In the genomic region with DNA sequence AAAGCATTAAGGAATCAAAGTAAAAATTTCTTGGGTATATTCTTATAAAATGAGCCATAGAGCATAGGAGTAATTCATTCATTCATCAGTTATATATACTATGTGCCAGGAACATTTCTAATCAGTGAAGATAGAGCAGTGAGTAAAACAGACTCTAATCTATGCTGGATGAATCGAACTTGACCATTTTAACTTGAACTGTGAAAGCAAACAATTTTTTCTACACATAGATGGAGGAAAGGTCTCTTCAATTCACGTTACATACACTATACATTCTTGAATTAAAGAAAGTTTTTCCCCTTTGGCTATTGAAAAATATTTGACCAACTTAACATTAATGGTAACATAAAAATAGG, we compare ENCODE assay signal across 10 cellular contexts. TPM values are rescaled to one million over a fixed set of nuclear protein-coding genes. Genes with fewer than 3 reads are reported as not detected.
DNase-seq lines count a peak whose midpoint lies in the region; ATAC-seq and TF ChIP-seq lines count a peak whose summit lies in the region.
"Had no signal": no experiment of that assay in that cellular context is flagged by ENCODE, and none has a peak within 500 bp of the region (broad histone marks: within the 10 kb centered on the region; RNA-seq: fewer than 3 reads in every experiment).

No MANE protein-coding gene starts in this region.

- no peak for ATAC-seq in T-helper 17 cell
- ATAC-seq in gastrocnemius medialis = no peak
- ATAC-seq in GM18502 (IDR thresholded peaks at IDR 0.05; ENCODE audit: poor library complexity, unreplicated experiment) = no peak
- no peak for ATAC-seq in HG02973 (IDR thresholded peaks at IDR 0.05; ENCODE audit: unreplicated experiment)

- no peaks in the 10 kb centered on the region for H3K9me3 ChIP-seq in HAP-1
- no peaks in the 10 kb centered on the region for H3K9me3 ChIP-seq in T-helper 17 cell (ENCODE audit: control insufficient read depth, low read length, poor library complexity, severe bottlenecking)
- no peaks in the 10 kb centered on the region for H3K9me3 ChIP-seq in gastrocnemius medialis

- H3K4me1 ChIP-seq in HAP-1 (peaks cover 16% of the 10 kb centered on the region), gastrocnemius medialis (peaks cover 55% of the 10 kb centered on the region in 2 donors)

- TF ChIP-seq POLR2A in gastrocnemius medialis (IDR thresholded peaks at IDR 0.05) = no peak

- peaks cover 49% of the 10 kb centered on the region for H3K4me1 Mint-ChIP-seq in T-helper 17 cell

- TF ChIP-seq CTCF in fibroblast of mammary gland (conservative IDR thresholded peaks at IDR 0.05; ENCODE audit: control insufficient read depth, insufficient read depth, low read depth, low read length) (no peak), gastrocnemius medialis (IDR thresholded peaks at IDR 0.05 in 4 of 5, conservative IDR thresholded peaks at IDR 0.05 in 1 of 5) (no peak)

- peak overlapping the region; percentile 88 for H3K27ac Mint-ChIP-seq in T-helper 17 cell

- H3K36me3 Mint-ChIP-seq in T-helper 17 cell (ENCODE audit: low read depth) = no peaks in the 10 kb centered on the region

- H3K27me3 ChIP-seq in HAP-1 (ENCODE audit: low read depth) = no peaks in the 10 kb centered on the region
- no peaks in the 10 kb centered on the region for H3K27me3 ChIP-seq in gastrocnemius medialis

- H3K4me3 ChIP-seq in HAP-1 (peak overlapping the region; percentile 76), fibroblast of mammary gland (ENCODE audit: control insufficient read depth, low read depth, low read length) (peak overlapping the region; percentile 74), gastrocnemius medialis (peak overlapping the region; percentile 76 to 89 (median 86))

- H3K36me3 ChIP-seq in HAP-1 (replicated peaks) (no peaks in the 10 kb centered on the region), gastrocnemius medialis (no peaks in the 10 kb centered on the region)

- DNase-seq in HAP-1 (ENCODE audit: low spot score in 2 of 2) = no peak
- no peak for DNase-seq in T-helper 17 cell
- no peak for DNase-seq in fibroblast of mammary gland (ENCODE audit: low read depth)
- no peak for DNase-seq in gastrocnemius medialis
- DNase-seq in HPDE6-E6E7 (ENCODE audit: extremely low spot score) = no peak
- no peak for DNase-seq in NCI-H774 (lab: John Stamatoyannopoulos, UW)
- DNase-seq: stimulated activated CD4-positive, alpha-beta T cell treated with anti-CD3 and anti-CD28 coated beads, Interleukin-1b, Interleukin-23, amount 100 ng/mL, for 48 hours had no signal

- H3K4me3 Mint-ChIP-seq in T-helper 17 cell = peak overlapping the region; percentile 91

- H3K27me3 Mint-ChIP-seq in T-helper 17 cell = no peaks in the 10 kb centered on the region

- in situ Hi-C loops in HAP-1 (cut with MboI; ENCODE audit: low sequenced_read_pairs) (no loop called here), gastrocnemius medialis (cut with MboI; ENCODE audit: low sequenced_read_pairs in 4 of 4) (no loop called here)

- H3K27ac ChIP-seq in gastrocnemius medialis = peak overlapping the region; percentile 92 to 99 (median 97)

- intact Hi-C loops in gastrocnemius medialis (cut with DNase I; ENCODE audit: low total_unique reads) = loop anchor here (5.0 to 10.0 kb wide), 3 partner anchors 90 to 372 kb away; a partner anchor contains a TSS

RNA-seq across cellular contexts. Expression of a gene that starts 1.6 kb away (rescaled TPM):
- total RNA-seq in T-helper 17 cell = 10 to 100 TPM; 16.3 to 21.6 TPM
- total RNA-seq in gastrocnemius medialis = 10 to 100 TPM; 38.8 to 74.6 (median 44.8) TPM

RNA-seq across cellular contexts. Expression of a gene that starts 11.7 kb away (rescaled TPM):
- total RNA-seq in T-helper 17 cell (not detected), gastrocnemius medialis (1 to 10 TPM in 2 of 4 donors, not detected in 2; 1.0 to 2.4 TPM)
- total RNA-seq: T-helper 2 cell treated with Interferon-gamma antibody and Interleukin-4, amounts not matched to agents 100 ng/mL and 5 ng/mL, for 36 hours had no signal
